In genomic region chr12:109432842-109433304, GRCh38 we compare ENCODE assay signal across 8 cellular contexts. TPM values are rescaled to one million over a fixed set of nuclear protein-coding genes. Genes with fewer than 3 reads are reported as not detected.
DNase-seq lines count a peak whose midpoint lies in the region; ATAC-seq and TF ChIP-seq lines count a peak whose summit lies in the region.

No MANE protein-coding gene starts in this region.

- H3K27me3 Mint-ChIP-seq in nephron progenitor cell (ENCODE audit: low read depth, poor library complexity), result peaks cover 3% of the 10 kb centered on the region

- no peaks in the 10 kb centered on the region for H3K9me2 ChIP-seq in DOHH2 (replicated peaks; ENCODE audit: control insufficient read depth, low read length)
- H3K9me2 ChIP-seq in Karpas-422 (replicated peaks; ENCODE audit: insufficient read depth, low read length), result no peaks in the 10 kb centered on the region

- DNase-seq in Karpas-422 (peak; percentile 90), OCI-M2 (lab: John Stamatoyannopoulos, UW; ENCODE audit: unreplicated experiment) (peak; percentile 4), esophagus squamous epithelium (lab: John Stamatoyannopoulos, UW) (peak; percentile 11), nephron progenitor cell (peak; percentile 86)
- DNase-seq in activated T-cell treated with anti-CD3 and anti-CD28 coated beads, Interleukin-2, amount 50 U/mL, for 1 hour, result peak; percentile 75
- DNase-seq in stimulated activated naive CD4-positive, alpha-beta T cell (lab: John Stamatoyannopoulos, UW), result peak; percentile 35 to 78 (median 63)

- intact Hi-C loops in esophagus squamous epithelium (cut with DNase I), result loop anchor here (10.0 kb wide), 1 partner anchor 62 kb away; no protein-coding TSS in a partner anchor

- no peaks in the 10 kb centered on the region for H3F3A ChIP-seq in DOHH2 (ENCODE audit: control insufficient read depth, insufficient read depth)

- 23 to 31% methylated on average over 6 to 14 of the region's 14 CpGs for WGBS in esophagus squamous epithelium, 2 donors

- no peak for ATAC-seq in HG03457 (IDR thresholded peaks at IDR 0.05; ENCODE audit: unreplicated experiment)

- H3K36me3 ChIP-seq in DOHH2 (ENCODE audit: control insufficient read depth, low read length), result no peaks in the 10 kb centered on the region
- no peaks in the 10 kb centered on the region for H3K36me3 ChIP-seq in Karpas-422 (ENCODE audit: insufficient read depth, low read length)
- no peaks in the 10 kb centered on the region for H3K36me3 ChIP-seq in esophagus squamous epithelium

- H3K9me3 ChIP-seq in DOHH2 (ENCODE audit: control insufficient read depth, insufficient read depth, low read length) (no peaks in the 10 kb centered on the region), Karpas-422 (ENCODE audit: low read length) (no peaks in the 10 kb centered on the region), esophagus squamous epithelium (no peaks in the 10 kb centered on the region)

- H4K20me1 ChIP-seq in DOHH2 (ENCODE audit: control insufficient read depth, insufficient read depth, low read depth, low read length), result no peaks in the 10 kb centered on the region
- no peaks in the 10 kb centered on the region for H4K20me1 ChIP-seq in Karpas-422 (ENCODE audit: insufficient read depth, low read depth, low read length)

- TF ChIP-seq CTCF in DOHH2 (IDR thresholded peaks at IDR 0.05; ENCODE audit: low read depth, low read length, poor library complexity, severe bottlenecking) (peak; percentile 97), esophagus squamous epithelium (IDR thresholded peaks at IDR 0.05) (peak; percentile 64 to 85 (median 78)), nephron progenitor cell (IDR thresholded peaks at IDR 0.05) (peak; percentile 70)

- H3K4me2 ChIP-seq in DOHH2 (ENCODE audit: low read length) (peak overlapping the region; percentile 54), Karpas-422 (ENCODE audit: low read depth, low read length, poor library complexity, severe bottlenecking) (peak overlapping the region; percentile 38)

- H3K79me2 ChIP-seq in DOHH2 (ENCODE audit: control insufficient read depth, low read length) (no peaks in the 10 kb centered on the region), Karpas-422 (ENCODE audit: low read length) (no peaks in the 10 kb centered on the region)

- no peak for TF ChIP-seq POLR2A in esophagus squamous epithelium (IDR thresholded peaks at IDR 0.05)

- no peaks in the 10 kb centered on the region for H3K36me3 Mint-ChIP-seq in nephron progenitor cell (ENCODE audit: low read depth)

- peak overlapping the region; percentile 77 for H2AFZ ChIP-seq in Karpas-422 (ENCODE audit: low read length)

- peaks cover 36% of the 10 kb centered on the region for H3K4me1 Mint-ChIP-seq in nephron progenitor cell

- H3K4me3 ChIP-seq in DOHH2 (ENCODE audit: low read length) (peak overlapping the region; percentile 38; the same call in 1 of the 2 replicates), Karpas-422 (ENCODE audit: low read length) (no peak overlapping the region), esophagus squamous epithelium (peak overlapping the region in 1 of 4 donors; percentile 3)

- H3K27me3 ChIP-seq in DOHH2 (ENCODE audit: control insufficient read depth, low read length) (no peaks in the 10 kb centered on the region), Karpas-422 (ENCODE audit: low read length) (no peaks in the 10 kb centered on the region), esophagus squamous epithelium (no peaks in the 10 kb centered on the region)

- H3K4me3 Mint-ChIP-seq in nephron progenitor cell, result no peak overlapping the region

- H3K27ac Mint-ChIP-seq in nephron progenitor cell, result no peak overlapping the region

- H3K9me3 Mint-ChIP-seq in nephron progenitor cell, result no peaks in the 10 kb centered on the region

- no peak overlapping the region for H3K27ac ChIP-seq in DOHH2 (ENCODE audit: low read depth, low read length)
- no peak overlapping the region for H3K27ac ChIP-seq in Karpas-422 (ENCODE audit: low read length)
- peak overlapping the region; percentile 24 to 75 (median 62) for H3K27ac ChIP-seq in esophagus squamous epithelium

- H3K9ac ChIP-seq in Karpas-422 (ENCODE audit: low read length), result peak overlapping the region; percentile 48; the same call in 1 of the 2 replicates

- H3K4me1 ChIP-seq in DOHH2 (ENCODE audit: control insufficient read depth, low read length), result peaks cover 6% of the 10 kb centered on the region
- peaks cover 4% of the 10 kb centered on the region; the same call in 1 of the 2 replicates for H3K4me1 ChIP-seq in Karpas-422 (ENCODE audit: low read length)
- peaks cover 4 to 40% (median 10%) of the 10 kb centered on the region in 3 donors for H3K4me1 ChIP-seq in esophagus squamous epithelium

RNA-seq across cellular contexts. Expression of gene KCTD10, which starts 44.2 kb away (rescaled TPM):
- 24.4 and 29.4 TPM in 2 replicates for total RNA-seq in Karpas-422 (2014; rRNA removed; shearing (Covaris generic); ENCODE audit: low replicate concordance)
- total RNA-seq in esophagus squamous epithelium, result 10 to 100 TPM; 31.5 to 62.8 (median 46.5) TPM

RNA-seq across cellular contexts. Expression of gene UBE3B, which starts 44.6 kb away (rescaled TPM):
- 18.5 and 23.7 TPM in 2 replicates for total RNA-seq in Karpas-422 (2014; rRNA removed; shearing (Covaris generic); ENCODE audit: low replicate concordance)
- 10 to 100 TPM; 31.7 to 48.7 (median 37.6) TPM for total RNA-seq in esophagus squamous epithelium

Comparison
In these comparisons a context has a peak if more than half of its experiments do, and no peak if none do; other contexts are left out.
1. H3K27ac ChIP-seq: peak in esophagus squamous epithelium (4 of 4); none in DOHH2 (single experiment) and Karpas-422 (single experiment).
2. DNase-seq: peak in every context shown above with its lines; median percentile 90 in Karpas-422; 86 in nephron progenitor cell; 75 in activated T-cell treated with anti-CD3 and anti-CD28 coated beads, Interleukin-2, amount 50 U/mL, for 1 hour; 63 in stimulated activated naive CD4-positive, alpha-beta T cell; 11 in esophagus squamous epithelium; 4 in OCI-M2.
3. Peak in every context shown above with its lines, with median percentiles within 50 percentile points of each other: CTCF ChIP-seq.